In genomic region chr5:122180863-122181519, GRCh38 we compare ENCODE assay signal across 13 cellular contexts. TPM values are rescaled to one million over a fixed set of nuclear protein-coding genes. Genes with fewer than 3 reads are reported as not detected.
DNase-seq lines count a peak whose midpoint lies in the region; ATAC-seq and TF ChIP-seq lines count a peak whose summit lies in the region.
"Had no signal": no experiment of that assay in that cellular context is flagged by ENCODE, and none has a peak within 500 bp of the region (broad histone marks: within the 10 kb centered on the region; RNA-seq: fewer than 3 reads in every experiment).

No MANE protein-coding gene starts in this region.

- H3K36me3 ChIP-seq in sigmoid colon (no peaks in the 10 kb centered on the region), WERI-Rb-1 (no peaks in the 10 kb centered on the region)

- TF ChIP-seq EP300 in sigmoid colon (IDR thresholded peaks at IDR 0.05): no peak

- no peaks in the 10 kb centered on the region for H3K9me3 ChIP-seq in sigmoid colon
- H3K9me3 ChIP-seq in WERI-Rb-1 (ENCODE audit: severe bottlenecking): no peaks in the 10 kb centered on the region

- TF ChIP-seq POLR2A in sigmoid colon (IDR thresholded peaks at IDR 0.05): no peak

- peaks cover 7% of the 10 kb centered on the region for H3K4me1 Mint-ChIP-seq in stimulated activated naive CD8-positive, alpha-beta T cell treated with anti-CD3 and anti-CD28 coated beads, Interleukin-15, amount 100 ng/mL, for 72 hours

- H3K27me3 ChIP-seq in sigmoid colon: no peaks in the 10 kb centered on the region
- no peaks in the 10 kb centered on the region for H3K27me3 ChIP-seq in WERI-Rb-1 (ENCODE audit: insufficient read depth, low read depth, severe bottlenecking)

- peak; percentile 71 for ATAC-seq in stimulated activated naive CD8-positive, alpha-beta T cell treated with anti-CD3 and anti-CD28 coated beads, Interleukin-15, Interleukin-2, amounts not matched to agents 100 U/mL and 50 U/mL, for 24 hours
- no peak for ATAC-seq in stimulated activated naive CD8-positive, alpha-beta T cell treated with anti-CD3 and anti-CD28 coated beads, Interleukin-15, amount 100 ng/mL, for 72 hours

- intact Hi-C loops in sigmoid colon (cut with DNase I): no loop called here

- DNase-seq in stimulated activated naive CD8-positive, alpha-beta T cell treated with anti-CD3 and anti-CD28 coated beads, Interleukin-15, Interleukin-2, amounts not matched to agents 100 U/mL and 50 U/mL, for 24 hours: no peak
- no peak for DNase-seq in stimulated activated naive CD8-positive, alpha-beta T cell treated with anti-CD3 and anti-CD28 coated beads, Interleukin-15, amount 100 ng/mL, for 72 hours
- peak; percentile 73 for DNase-seq in astrocyte of the hippocampus (ENCODE audit: low read depth, low spot score)
- DNase-seq in kidney glomerular epithelial cell (lab: John Stamatoyannopoulos, UW): peak; percentile 86
- DNase-seq in sigmoid colon: no peak
- no peak for DNase-seq in WERI-Rb-1
- no peak for DNase-seq in COR-L47 (lab: John Stamatoyannopoulos, UW)
- DNase-seq in DMS53 (lab: John Stamatoyannopoulos, UW): no peak
- DNase-seq: amygdala; CD4-positive, alpha-beta T cell; NCI-H1436 had no signal

- H3K4me1 ChIP-seq in sigmoid colon: peaks cover 0 to 42% (median 23%) of the 10 kb centered on the region in 4 donors

- TF ChIP-seq CTCF in sigmoid colon (IDR thresholded peaks at IDR 0.05) (no peak), WERI-Rb-1 (IDR thresholded peaks at IDR 0.05; ENCODE audit: low read depth, low read length) (no peak)

- H3K27ac ChIP-seq in sigmoid colon (peak overlapping the region in 2 of 4 donors; percentile 57 to 81), WERI-Rb-1 (no peak overlapping the region)

- H3K9me3 Mint-ChIP-seq in stimulated activated naive CD8-positive, alpha-beta T cell treated with anti-CD3 and anti-CD28 coated beads, Interleukin-15, amount 100 ng/mL, for 72 hours: no peaks in the 10 kb centered on the region
- H3K9me3 Mint-ChIP-seq: CD4-positive, alpha-beta T cell had no signal

- no peak overlapping the region for H3K27ac Mint-ChIP-seq in stimulated activated naive CD8-positive, alpha-beta T cell treated with anti-CD3 and anti-CD28 coated beads, Interleukin-15, amount 100 ng/mL, for 72 hours
- H3K27ac Mint-ChIP-seq: CD4-positive, alpha-beta T cell had no signal

- H3K4me3 Mint-ChIP-seq in stimulated activated naive CD8-positive, alpha-beta T cell treated with anti-CD3 and anti-CD28 coated beads, Interleukin-15, amount 100 ng/mL, for 72 hours: no peak overlapping the region
- H3K4me3 Mint-ChIP-seq: CD4-positive, alpha-beta T cell had no signal

- peaks cover 16% of the 10 kb centered on the region for H3K27me3 Mint-ChIP-seq in stimulated activated naive CD8-positive, alpha-beta T cell treated with anti-CD3 and anti-CD28 coated beads, Interleukin-15, amount 100 ng/mL, for 72 hours

- WGBS in sigmoid colon, 2 donors: 86 to 88% methylated on average over 2 of the region's 2 CpGs

- H3K4me3 ChIP-seq in sigmoid colon (no peak overlapping the region), WERI-Rb-1 (ENCODE audit: low read depth, low read length) (no peak overlapping the region)

RNA-seq across cellular contexts. Expression of gene ZNF474, which starts 51.6 kb away (rescaled TPM):
- total RNA-seq in sigmoid colon: under 1 TPM in 2 of 4 donors, not detected in 2; 0.27 to 0.28 TPM
- polyA plus RNA-seq in sigmoid colon: under 1 TPM in 1 of 3 donors, not detected in 2; 0.07 TPM
- total RNA-seq: H1 had no signal
- polyA plus RNA-seq: H1, neural cell had no signal

Comparison
In these comparisons a context has a peak if more than half of its experiments do, and no peak if none do; other contexts are left out.
1. DNase-seq: peak in astrocyte of the hippocampus (single experiment) and kidney glomerular epithelial cell (single experiment); none in stimulated activated naive CD8-positive, alpha-beta T cell treated with anti-CD3 and anti-CD28 coated beads, Interleukin-15, Interleukin-2, amounts not matched to agents 100 U/mL and 50 U/mL, for 24 hours (single experiment), stimulated activated naive CD8-positive, alpha-beta T cell treated with anti-CD3 and anti-CD28 coated beads, Interleukin-15, amount 100 ng/mL, for 72 hours (0 of 2), sigmoid colon (single experiment), WERI-Rb-1 (single experiment), COR-L47 (single experiment) and DMS53 (single experiment).